Comparison of ENCODE assay signal across 10 cellular contexts in the genomic region with DNA sequence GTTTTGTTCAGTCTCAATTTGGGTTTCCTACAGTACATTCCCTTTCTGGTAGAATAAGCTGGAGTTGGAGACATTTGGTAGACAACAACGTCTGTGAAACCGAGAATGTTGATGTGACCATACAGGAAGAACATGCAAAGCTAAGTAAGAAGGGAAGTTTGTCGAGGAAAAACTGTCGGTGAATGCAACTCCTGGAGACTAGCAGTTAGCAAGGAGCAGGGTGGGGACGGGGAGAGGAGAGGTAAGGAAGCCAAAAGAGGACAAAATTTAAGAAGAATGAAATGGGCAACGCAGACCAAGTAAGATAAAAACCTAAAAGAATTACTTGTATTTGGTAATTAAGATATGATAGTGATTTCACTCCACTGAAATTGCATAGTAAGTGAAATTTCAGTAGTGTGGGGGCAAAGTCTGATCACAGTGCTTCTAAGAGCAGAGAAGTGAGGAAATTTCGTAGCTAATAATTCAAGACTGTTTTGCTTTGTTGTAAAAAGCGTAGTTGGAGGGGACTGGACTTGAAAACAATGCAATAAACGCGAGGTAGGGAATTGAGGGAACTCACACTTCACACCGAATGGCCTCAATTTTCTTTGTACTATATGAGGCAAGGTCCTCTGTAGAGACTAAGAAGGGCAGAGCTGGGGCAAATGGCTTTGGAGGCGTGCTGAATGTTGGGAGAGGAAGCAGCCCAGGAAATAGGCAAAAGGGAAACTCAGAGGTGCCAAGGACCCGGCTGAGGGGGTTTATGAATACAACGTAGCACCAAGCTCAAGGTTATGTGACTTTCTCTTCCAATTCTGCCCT. TPM values are rescaled to one million over a fixed set of nuclear protein-coding genes. Genes with fewer than 3 reads are reported as not detected.
DNase-seq lines count a peak whose midpoint lies in the region; ATAC-seq and TF ChIP-seq lines count a peak whose summit lies in the region.
"Had no signal": no experiment of that assay in that cellular context is flagged by ENCODE, and none has a peak within 500 bp of the region (broad histone marks: within the 10 kb centered on the region; RNA-seq: fewer than 3 reads in every experiment).

No MANE protein-coding gene starts in this region.

- H3K4me3 ChIP-seq in mucosa of descending colon (no peak overlapping the region), transverse colon (peak overlapping the region; percentile 60 to 77 (median 72))

- TF ChIP-seq EP300 in transverse colon (IDR thresholded peaks at IDR 0.05; ENCODE audit: low read depth) = no peak

- no peak overlapping the region for H3K27ac Mint-ChIP-seq in activated T-cell treated with anti-CD3 and anti-CD28 coated beads, Interleukin-2, amount 50 U/mL, for 72 hours

- H3K36me3 Mint-ChIP-seq in activated T-cell treated with anti-CD3 and anti-CD28 coated beads, Interleukin-2, amount 50 U/mL, for 72 hours (ENCODE audit: insufficient read depth in 2 of 2) = no peaks in the 10 kb centered on the region

- peaks cover 13% of the 10 kb centered on the region for H3K4me1 ChIP-seq in mucosa of descending colon (ENCODE audit: low read depth)
- H3K4me1 ChIP-seq in transverse colon = peaks cover 0 to 34% (median 2%) of the 10 kb centered on the region in 4 donors
- H3K4me1 ChIP-seq: BE2C had no signal

- H3K27me3 Mint-ChIP-seq in activated T-cell treated with anti-CD3 and anti-CD28 coated beads, Interleukin-2, amount 50 U/mL, for 72 hours (ENCODE audit: low read depth) = peaks cover 52% of the 10 kb centered on the region

- DNase-seq in activated T-cell treated with anti-CD3 and anti-CD28 coated beads, Interleukin-2, amount 50 U/mL, for 72 hours = no peak
- DNase-seq in activated T-cell treated with anti-CD3 and anti-CD28 coated beads, Interleukin-2, amount 50 U/mL, for 48 hours = no peak
- DNase-seq in dermis blood vessel endothelial cell (peak; percentile 52), mucosa of descending colon (peak in 2 of 3 donors; percentile 40 to 46), transverse colon (peak; percentile 22), cerebellar cortex (ENCODE audit: low spot score) (no peak), epidermal melanocyte (ENCODE audit: insufficient read length, low spot score) (no peak)
- DNase-seq: BE2C had no signal

- ATAC-seq in activated T-cell treated with anti-CD3 and anti-CD28 coated beads, Interleukin-2, amount 50 U/mL, for 72 hours (replicated peaks in 1 of 2) = peak; percentile 10 to 16
- ATAC-seq in mucosa of descending colon = peak; percentile 55
- ATAC-seq in HG03045 (IDR thresholded peaks at IDR 0.05; ENCODE audit: unreplicated experiment) = no peak

- peak overlapping the region; percentile 87 to 89 (median 88) for H3K27ac ChIP-seq in transverse colon
- H3K27ac ChIP-seq: HL-60 had no signal

- H3K4me1 Mint-ChIP-seq in activated T-cell treated with anti-CD3 and anti-CD28 coated beads, Interleukin-2, amount 50 U/mL, for 72 hours (ENCODE audit: low read depth) = peaks cover 54% of the 10 kb centered on the region

- WGBS in transverse colon (ENCODE audit: low coverage in 1 of 2), 2 donors = 40 to 45% methylated on average over 11 to 14 of the region's 14 CpGs

- intact Hi-C loops in mucosa of descending colon (cut with DNase I, micrococcal nuclease) = no loop called here
- intact Hi-C loops in transverse colon (cut with DNase I; ENCODE audit: low total_unique reads) = no loop called here

- H3K27me3 ChIP-seq in transverse colon = peaks cover 23% of the 10 kb centered on the region

- H3K4me3 Mint-ChIP-seq in activated T-cell treated with anti-CD3 and anti-CD28 coated beads, Interleukin-2, amount 50 U/mL, for 72 hours = peak overlapping the region; percentile 74 to 77

- in situ Hi-C loops in transverse colon (cut with MboI; ENCODE audit: low pct_ligation_motif_present in 1 of 4, low pct_unique_long_range_greater_than_20kb in 1 of 4, low sequenced_read_pairs in 3 of 4) = no loop called here

- H3K9me3 Mint-ChIP-seq in activated T-cell treated with anti-CD3 and anti-CD28 coated beads, Interleukin-2, amount 50 U/mL, for 72 hours = no peaks in the 10 kb centered on the region

- no peak for TF ChIP-seq POLR2A in transverse colon (IDR thresholded peaks at IDR 0.05)

- no peak for TF ChIP-seq CTCF in mucosa of descending colon (IDR thresholded peaks at IDR 0.05)
- TF ChIP-seq CTCF in transverse colon (IDR thresholded peaks at IDR 0.05) = no peak

- H3K9me3 ChIP-seq in mucosa of descending colon (no peaks in the 10 kb centered on the region), transverse colon (no peaks in the 10 kb centered on the region)
- H3K9me3 ChIP-seq: BE2C had no signal

- H3K36me3 ChIP-seq in mucosa of descending colon (ENCODE audit: low read depth) (no peaks in the 10 kb centered on the region), transverse colon (no peaks in the 10 kb centered on the region)
- H3K36me3 ChIP-seq: BE2C had no signal

RNA-seq across cellular contexts. Expression of a gene that starts 0.8 kb away (rescaled TPM):
- under 1 TPM; 0.32 to 0.62 TPM for total RNA-seq in activated T-cell treated with anti-CD3 and anti-CD28 coated beads, Interleukin-2, amount 50 U/mL, for 72 hours
- total RNA-seq in dermis blood vessel endothelial cell = 55.5 and 69.1 TPM in 2 replicates
- 10 to 100 TPM; 12.8 to 34.7 (median 27.9) TPM for total RNA-seq in mucosa of descending colon
- total RNA-seq in transverse colon = 10 to 100 TPM; 14.2 to 40.1 (median 24.1) TPM

RNA-seq across cellular contexts. Expression of a gene that starts 40.3 kb away (rescaled TPM):
- 10 to 100 TPM in 1 of 2 donors, 1 to 10 TPM in 1; 9.6 to 14.0 TPM for total RNA-seq in activated T-cell treated with anti-CD3 and anti-CD28 coated beads, Interleukin-2, amount 50 U/mL, for 72 hours
- total RNA-seq in dermis blood vessel endothelial cell (330 and 360 TPM in 2 replicates), mucosa of descending colon (10 to 100 TPM; 15.8 to 42.2 (median 19.4) TPM), transverse colon (10 to 100 TPM in 2 of 4 donors, 1 to 10 TPM in 2; 4.0 to 30.2 (median 16.9) TPM)

Comparison
In these comparisons a context has a peak if more than half of its experiments do, and no peak if none do; other contexts are left out.
1. DNase-seq: peak in dermis blood vessel endothelial cell (single experiment), mucosa of descending colon (2 of 3) and transverse colon (single experiment); none in activated T-cell treated with anti-CD3 and anti-CD28 coated beads, Interleukin-2, amount 50 U/mL, for 72 hours (0 of 2), activated T-cell treated with anti-CD3 and anti-CD28 coated beads, Interleukin-2, amount 50 U/mL, for 48 hours (0 of 2), cerebellar cortex (single experiment) and epidermal melanocyte (single experiment).
2. RNA of a gene that starts 0.8 kb away (total RNA-seq): 55.5 to 69.1 TPM in dermis blood vessel endothelial cell, 14.2 to 40.1 TPM in transverse colon and 12.8 to 34.7 TPM in mucosa of descending colon; 0.32 to 0.62 TPM in activated T-cell treated with anti-CD3 and anti-CD28 coated beads, Interleukin-2, amount 50 U/mL, for 72 hours; every median in the first group is over 4 times any median in the second.